9 cellular contexts compared by ENCODE assay signal in genomic region chr4:153204247-153205027, GRCh38. TPM values are rescaled to one million over a fixed set of nuclear protein-coding genes. Genes with fewer than 3 reads are reported as not detected.
A peak's percentile ranks its signal among the peaks of the same experiment; 100 is the strongest.
DNase-seq lines count a peak whose midpoint lies in the region; ATAC-seq, FAIRE-seq and TF ChIP-seq lines count a peak whose summit lies in the region.
"Had no signal": no experiment of that assay in that cellular context is flagged by ENCODE, and none has a peak within 500 bp of the region (broad histone marks: within the 10 kb centered on the region; RNA-seq: fewer than 3 reads in every experiment).

TRIM2 (plus strand) TSS chr4:153204443; CDS start chr4:153204531, 88 bp downstream.

- H3K27ac ChIP-seq in HCT116 (ENCODE audit: low read depth, low read length) (peak within 1 kb of the TSS; percentile 86), tibial nerve (peak within 1 kb of the TSS; percentile 70 to 79 (median 74))
- H3K27ac ChIP-seq: epithelial cell of prostate had no signal

- FAIRE-seq in endometrium (lab: Jason Lieb, UNC): peak; percentile 78

- H3K4me1 ChIP-seq in HCT116 (ENCODE audit: control insufficient read depth in 1 of 2, insufficient read depth in 2 of 2, low read length in 2 of 2): peaks cover 21 to 49% of the 10 kb centered on the region in 2 experiments
- H3K4me1 ChIP-seq in tibial nerve: peaks cover 0 to 19% (median 3%) of the 10 kb centered on the region in 4 donors

- TF ChIP-seq CTCF in AG10803 (conservative IDR thresholded peaks at IDR 0.05; ENCODE audit: low read length) (no peak), HCT116 (IDR thresholded peaks at IDR 0.05 in 2 of 3, conservative IDR thresholded peaks at IDR 0.05 in 1 of 3; ENCODE audit: borderline replicate concordance in 1 of 3, insufficient read depth in 1 of 3, low read depth in 2 of 3, low read length in 2 of 3) (no peak), tibial nerve (IDR thresholded peaks at IDR 0.05) (no peak)

- peak within 1 kb of the TSS; percentile 72 for H3K9ac ChIP-seq in HCT116 (ENCODE audit: low read length)

- POLR2A ChIA-PET in HCT116 (lab: Charles Lee): interaction anchor here (0.6 to 1.9 kb wide), 11 partner anchors 8 to 138 kb away, joined by 3 to 8 read pairs (median 4); no protein-coding TSS in a partner anchor

- H3K9me3 ChIP-seq in HCT116 (ENCODE audit: control insufficient read depth in 1 of 2, insufficient read depth in 1 of 2, low read depth in 1 of 2, low read length in 2 of 2) (no peaks in the 10 kb centered on the region), tibial nerve (no peaks in the 10 kb centered on the region)

- no peak for TF ChIP-seq RAD21 in HCT116 (IDR thresholded peaks at IDR 0.05; ENCODE audit: low read depth)

- H3K27me3 ChIP-seq in HCT116 (ENCODE audit: insufficient read depth, low read length) (no peaks in the 10 kb centered on the region), tibial nerve (no peaks in the 10 kb centered on the region)

- peak; percentile 82 for TF ChIP-seq POLR2A in HCT116 (IDR thresholded peaks at IDR 0.05; ENCODE audit: borderline replicate concordance, extremely low read depth, insufficient read depth, insufficient read length)
- TF ChIP-seq POLR2A in tibial nerve (IDR thresholded peaks at IDR 0.05): peak in 1 of 2 donors; percentile 15

- peak within 1 kb of the TSS; percentile 13; the same call in 1 of the 2 replicates for H3K4me3 ChIP-seq in AG10803 (ENCODE audit: low read length)
- peak within 1 kb of the TSS; percentile 64 to 69 for H3K4me3 ChIP-seq in HCT116 (replicated peaks in 1 of 2; ENCODE audit: low read depth in 1 of 2, low read length in 2 of 2)
- H3K4me3 ChIP-seq in tibial nerve: peak within 1 kb of the TSS; percentile 18 to 42 (median 34)

- RAD21 ChIA-PET in HCT116 (lab: Charles Lee; ENCODE audit: low non-redundant PET in 1 of 2, low total read pairs in 2 of 2, uncharacterized antibody in 2 of 2, unreplicated experiment in 2 of 2): interaction anchor here (0.6 to 1.3 kb wide), 2 partner anchors 30 to 52 kb away, joined by 3 to 4 read pairs; no protein-coding TSS in a partner anchor

- no peaks in the 10 kb centered on the region for H3K79me2 ChIP-seq in HCT116 (ENCODE audit: insufficient read depth, low read length)

- WGBS in tibial nerve, 2 donors: 13 to 19% methylated on average over 14 to 15 of the region's 15 CpGs

- CTCF ChIA-PET in HCT116 (lab: Charles Lee): interaction anchor here (0.8 to 3.0 kb wide), 8 partner anchors 11 to 439 kb away, joined by 3 to 15 read pairs (median 3); no protein-coding TSS in a partner anchor

- intact Hi-C loops in HCT116 (cut with micrococcal nuclease): loop anchor here (2.0 kb wide), 2 partner anchors 52 to 62 kb away; no protein-coding TSS in a partner anchor

- H3K36me3 ChIP-seq in HCT116 (ENCODE audit: control insufficient read depth in 1 of 2, insufficient read depth in 2 of 2, low read length in 2 of 2) (no peaks in the 10 kb centered on the region), tibial nerve (no peaks in the 10 kb centered on the region)

- peak; percentile 16 for DNase-seq in AG10803 (ENCODE audit: low read depth)
- DNase-seq in HCT116 (ENCODE audit: low read depth, low spot score): peak; percentile 86
- DNase-seq in medulla oblongata (ENCODE audit: extremely low spot score): peak; percentile 95
- peak; percentile 62 to 73 for DNase-seq in tibial nerve (ENCODE audit: low spot score in 2 of 2)
- no peak for DNase-seq in effector CD8-positive, alpha-beta T cell (lab: John Stamatoyannopoulos, UW)

- ATAC-seq in HCT116: peak; percentile 73
- ATAC-seq in HG03457 (IDR thresholded peaks at IDR 0.05; ENCODE audit: unreplicated experiment): no peak

- peak within 1 kb of the TSS; percentile 97 for H3K4me2 ChIP-seq in HCT116 (ENCODE audit: low read length)

- BruUV-seq in HCT116 (replicated peaks; lab: Mats Ljungman, UMichigan): TSS peak; percentile 76

- H2AFZ ChIP-seq in HCT116 (ENCODE audit: low read depth, low read length, poor library complexity, severe bottlenecking): peak within 1 kb of the TSS; percentile 75

- TF ChIP-seq EP300 in tibial nerve (IDR thresholded peaks at IDR 0.05): peak in 1 of 2 donors; percentile 70

- H4K20me1 ChIP-seq in HCT116 (ENCODE audit: insufficient read depth): no peaks in the 10 kb centered on the region

- no peaks in the 10 kb centered on the region for H3K9me2 ChIP-seq in HCT116 (ENCODE audit: insufficient read depth)

TF ChIP-seq in HCT116, 20 proteins besides CTCF, POLR2A, EP300 and RAD21:
- TF ChIP-seq POLR2AphosphoS5 (IDR thresholded peaks at IDR 0.05; ENCODE audit: low read depth, low read length) (peak; percentile 93), TCF7L2 (IDR thresholded peaks at IDR 0.05; ENCODE audit: borderline replicate concordance, extremely low read depth, insufficient read depth, insufficient read length) (no peak), YY1 (IDR thresholded peaks at IDR 0.05; ENCODE audit: extremely low read depth, insufficient replicate concordance, low read depth, low read length) (peak; percentile 75)

TF ChIP-seq in PFSK-1, 5 proteins besides CTCF, POLR2A, EP300 and RAD21:
- no peak for TF ChIP-seq REST (IDR thresholded peaks at IDR 0.05; ENCODE audit: insufficient read depth in 1 of 2, low read depth in 2 of 2, low read length in 2 of 2)
- TF ChIP-seq SIN3A (IDR thresholded peaks at IDR 0.05; ENCODE audit: borderline replicate concordance, insufficient read depth, low read length): 0 out of 2 replicates have a peak, but pooled peaks have one; percentile 55
- no peak for TF ChIP-seq TAF1 (IDR thresholded peaks at IDR 0.05; ENCODE audit: borderline replicate concordance, insufficient read depth, low read length)
- TF ChIP-seq POLR2AphosphoS5 (IDR thresholded peaks at IDR 0.05; ENCODE audit: low read depth, low read length): peak; percentile 54; the same call in 1 of the 2 replicates
- TF ChIP-seq FOXP2 (optimal IDR thresholded peaks at IDR 0.05; ENCODE audit: borderline replicate concordance, extremely low read depth, extremely low read length, insufficient read depth): no peak
TF ChIP-seq in PFSK-1: peak in this region for 2.

RNA-seq across cellular contexts. Expression of gene TRIM2, which starts in this region (rescaled TPM):
- total RNA-seq in HCT116 (2021; ENCODE audit: unreplicated experiment) (41.4 TPM), tibial nerve (10 to 100 TPM; 25.7 to 55.9 (median 42.5) TPM)
- polyA plus RNA-seq in HCT116 (2012): 18.1 and 23.8 TPM in 2 replicates
- 22.0 TPM for polyA plus RNA-seq in PFSK-1 (2012; ENCODE audit: insufficient read length, low read depth)

Comparison
In these comparisons a context has a peak if more than half of its experiments do, and no peak if none do; other contexts are left out.
1. H3K4me3 ChIP-seq: peak in every context shown above with its lines; median percentile 66 in HCT116; 34 in tibial nerve; 13 in AG10803.